ENCODE assay signal across 8 cellular contexts in the genomic region with DNA sequence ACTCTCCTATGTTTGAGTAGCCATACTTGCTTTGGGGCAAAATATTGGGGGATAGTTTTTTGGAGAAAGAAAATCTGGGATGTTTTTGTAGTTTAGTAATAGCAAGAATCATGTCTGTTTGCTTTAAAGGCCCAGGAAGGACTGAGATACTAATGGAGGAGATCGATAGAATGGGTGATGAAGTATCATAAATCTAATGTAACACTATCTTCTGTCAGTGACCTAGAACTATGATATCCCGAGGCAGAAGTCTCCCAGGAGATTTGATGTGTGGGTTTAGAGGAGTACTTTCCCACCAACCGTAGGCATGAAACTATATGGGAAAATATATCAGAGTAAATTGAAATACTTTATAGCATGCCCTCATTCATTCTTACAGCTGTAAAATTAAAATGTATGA. TPM values are rescaled to one million over a fixed set of nuclear protein-coding genes. Genes with fewer than 3 reads are reported as not detected.
DNase-seq lines count a peak whose midpoint lies in the region; ATAC-seq and TF ChIP-seq lines count a peak whose summit lies in the region.

No MANE protein-coding gene starts in this region.

- no peak overlapping the region for H3K27ac Mint-ChIP-seq in WTC11
- H3K27ac Mint-ChIP-seq in stimulated activated naive B cell treated with anti-CD40 and anti-IgM and Interleukin-4, amounts not matched to agents 10 μg/mL and 1 μg/mL and 100 μg/mL, for 72 hours: peak overlapping the region; percentile 99

- no peaks in the 10 kb centered on the region for H3K9me3 Mint-ChIP-seq in WTC11
- H3K9me3 Mint-ChIP-seq in stimulated activated naive B cell treated with anti-CD40 and anti-IgM and Interleukin-4, amounts not matched to agents 10 μg/mL and 1 μg/mL and 100 μg/mL, for 72 hours: no peaks in the 10 kb centered on the region

- peaks cover 44% of the 10 kb centered on the region for H3K79me2 ChIP-seq in hepatocyte

- H2AFZ ChIP-seq in hepatocyte: peak overlapping the region; percentile 66

- peak overlapping the region; percentile 85 for H3K27ac ChIP-seq in hepatocyte

- POLR2A ChIA-PET in WTC11 (lab: Charles Lee): interaction anchor here (0.6 to 2.0 kb wide), 3 partner anchors 11 to 21 kb away, joined by 3 to 20 read pairs (median 3); partner anchors contain the start of gene NFKBIZ

- H3K27me3 ChIP-seq in hepatocyte: no peaks in the 10 kb centered on the region

- no peaks in the 10 kb centered on the region for H3K9me3 ChIP-seq in hepatocyte (ENCODE audit: low read depth)

- no peaks in the 10 kb centered on the region for H3K36me3 Mint-ChIP-seq in WTC11
- peaks cover 48 to 55% of the 10 kb centered on the region in 2 donors for H3K36me3 Mint-ChIP-seq in stimulated activated naive B cell treated with anti-CD40 and anti-IgM and Interleukin-4, amounts not matched to agents 10 μg/mL and 1 μg/mL and 100 μg/mL, for 72 hours

- H3K4me1 Mint-ChIP-seq in WTC11: peaks cover 23% of the 10 kb centered on the region
- H3K4me1 Mint-ChIP-seq in stimulated activated naive B cell treated with anti-CD40 and anti-IgM and Interleukin-4, amounts not matched to agents 10 μg/mL and 1 μg/mL and 100 μg/mL, for 72 hours: peaks cover 38 to 50% of the 10 kb centered on the region in 2 donors

- WGBS in hepatocyte (ENCODE audit: low lambda C conversion rate, missing lambda C conversion rate): 23% methylated on average over 3 of the region's 3 CpGs

- ATAC-seq in WTC11: no peak
- no peak for ATAC-seq in stimulated activated naive B cell treated with anti-CD40 and anti-IgM and Interleukin-4, amounts not matched to agents 10 μg/mL and 1 μg/mL and 100 μg/mL, for 72 hours (replicated peaks)

- H3K4me1 ChIP-seq in hepatocyte (ENCODE audit: insufficient read depth): peaks cover 23% of the 10 kb centered on the region

- H3K27me3 Mint-ChIP-seq in WTC11 (ENCODE audit: low read depth): no peaks in the 10 kb centered on the region
- H3K27me3 Mint-ChIP-seq in stimulated activated naive B cell treated with anti-CD40 and anti-IgM and Interleukin-4, amounts not matched to agents 10 μg/mL and 1 μg/mL and 100 μg/mL, for 72 hours: no peaks in the 10 kb centered on the region

- H3K9me2 ChIP-seq in hepatocyte (replicated peaks; ENCODE audit: insufficient read depth): no peaks in the 10 kb centered on the region

- CTCF ChIA-PET in WTC11 (lab: Charles Lee): interaction anchor here (2.6 kb wide), 2 partner anchors 20 to 397 kb away, joined by 10 read pairs; partner anchors contain the start of gene NFKBIZ

- no peaks in the 10 kb centered on the region for H3K36me3 ChIP-seq in hepatocyte (replicated peaks; ENCODE audit: insufficient read depth, low read depth)

- no peaks in the 10 kb centered on the region for H4K20me1 ChIP-seq in hepatocyte (ENCODE audit: insufficient read depth, poor library complexity, severe bottlenecking)

- no peak for TF ChIP-seq CTCF in WTC11 (IDR thresholded peaks at IDR 0.05)
- no peak for TF ChIP-seq CTCF in hepatocyte (IDR thresholded peaks at IDR 0.05; ENCODE audit: poor library complexity)

- peak overlapping the region; percentile 82 for H3K4me3 Mint-ChIP-seq in WTC11
- H3K4me3 Mint-ChIP-seq in stimulated activated naive B cell treated with anti-CD40 and anti-IgM and Interleukin-4, amounts not matched to agents 10 μg/mL and 1 μg/mL and 100 μg/mL, for 72 hours: peak overlapping the region; percentile 85 to 96

- H3K4me2 ChIP-seq in hepatocyte: peak overlapping the region; percentile 83

- H3K4me3 ChIP-seq in hepatocyte: peak overlapping the region; percentile 30

- DNase-seq in NCI-H1092 treated with DMSO at 0.1 percent for 48 hours (lab: John Stamatoyannopoulos, UW) (peak; percentile 37), NCI-H1092 (lab: John Stamatoyannopoulos, UW) (no peak), WTC11 (ENCODE audit: low spot score) (no peak), hepatocyte (ENCODE audit: low spot score) (no peak), HUDEP-2 (lab: John Stamatoyannopoulos, UW; ENCODE audit: unreplicated experiment in 76 of 76) (no peak), NCI-H446 (lab: John Stamatoyannopoulos, UW) (no peak), NCI-H2081 treated with DMSO at 0.1 percent for 48 hours (lab: John Stamatoyannopoulos, UW) (no peak)
- no peak for DNase-seq in stimulated activated naive B cell treated with anti-CD40 and anti-IgM and Interleukin-4, amounts not matched to agents 10 μg/mL and 1 μg/mL and 100 μg/mL, for 72 hours

TF ChIP-seq in WTC11, 78 proteins besides CTCF, POLR2A, EP300 and RAD21:
- no peak for TF ChIP-seq ZNF263 (CRISPR knock-in tag; IDR thresholded peaks at IDR 0.05; ENCODE audit: low read depth)
- no peak for TF ChIP-seq EMX1 (CRISPR knock-in tag; IDR thresholded peaks at IDR 0.05)
- TF ChIP-seq ZMAT4 (CRISPR knock-in tag; IDR thresholded peaks at IDR 0.05): no peak
- no peak for TF ChIP-seq NFE2L1 (CRISPR knock-in tag; IDR thresholded peaks at IDR 0.05)

RNA-seq across cellular contexts. Expression of gene NFKBIZ, which starts 21.0 kb away (rescaled TPM):
- total RNA-seq in WTC11 (2021) (15.1 to 17.9 TPM (median 16.9 TPM) in 3 replicates), hepatocyte (164 and 182 TPM in 2 replicates)
- polyA plus RNA-seq in hepatocyte: 160 and 192 TPM in 2 replicates

RNA-seq across cellular contexts. Expression of gene NXPE3, which starts 49.3 kb away (rescaled TPM):
- total RNA-seq in WTC11 (2021): 11.3 to 13.9 TPM (median 12.9 TPM) in 3 replicates
- total RNA-seq in hepatocyte: 5.1 and 5.9 TPM in 2 replicates
- polyA plus RNA-seq in hepatocyte: 5.8 and 5.9 TPM in 2 replicates
